ENCODE assay signal across 9 cellular contexts in genomic region chr22:42570580-42570979, GRCh38. TPM values are rescaled to one million over a fixed set of nuclear protein-coding genes. Genes with fewer than 3 reads are reported as not detected.
DNase-seq lines count a peak whose midpoint lies in the region; ATAC-seq, FAIRE-seq and TF ChIP-seq lines count a peak whose summit lies in the region.
"Not testable (repeated sequence)": the region's sequence is repeated elsewhere in the genome, so short reads cannot be mapped to it uniquely, and the experiment has no call there.
"Had no signal": no experiment of that assay in that cellular context is flagged by ENCODE, and none has a peak within 500 bp of the region (broad histone marks: within the 10 kb centered on the region; RNA-seq: fewer than 3 reads in every experiment).

No MANE protein-coding gene starts in this region.

- not testable (repeated sequence) for H3K27ac Mint-ChIP-seq in GM23338; neural crest cell (ENCODE audit: unreplicated experiment)
- peak overlapping the region; percentile 64 for H3K27ac Mint-ChIP-seq in activated CD4-positive, alpha-beta T cell treated with anti-CD3 and anti-CD28 coated beads, Interleukin-2, amount 10 ng/mL, durations not matched to agents 24 days and 14 days
- H3K27ac Mint-ChIP-seq in activated naive CD8-positive, alpha-beta T cell treated with anti-CD3 and anti-CD28 coated beads for 36 hours, result peak overlapping the region; percentile 45

- BruUV-seq in HepG2 (replicated peaks; lab: Mats Ljungman, UMichigan), result not testable (repeated sequence)

- not testable (repeated sequence) for H3K9me2 ChIP-seq in GM23338 (ENCODE audit: insufficient read depth)

- not testable (repeated sequence) for H3K9me3 Mint-ChIP-seq in GM23338; activated CD4-positive, alpha-beta T cell treated with anti-CD3 and anti-CD28 coated beads, Interleukin-2, amount 10 ng/mL, durations not matched to agents 24 days and 14 days; activated naive CD8-positive, alpha-beta T cell treated with anti-CD3 and anti-CD28 coated beads for 36 hours; neural crest cell

- DNase-seq in A549 (ENCODE audit: low read depth in 1 of 2, low spot score in 1 of 2); GM23338 (ENCODE audit: low spot score); RWPE1 (ENCODE audit: low spot score); activated CD4-positive, alpha-beta T cell treated with anti-CD3 and anti-CD28 coated beads, Interleukin-2, amount 10 ng/mL, durations not matched to agents 24 days and 14 days; activated naive CD8-positive, alpha-beta T cell treated with anti-CD3 and anti-CD28 coated beads for 36 hours; HepG2 (ENCODE audit: low spot score); neural crest cell (ENCODE audit: low read depth, low spot score): not testable (repeated sequence)
- peak; percentile 30 for DNase-seq in Right ventricle myocardium superior

- H3K4me1 Mint-ChIP-seq in GM23338, result peaks cover 15% of the 10 kb centered on the region
- not testable (repeated sequence) for H3K4me1 Mint-ChIP-seq in activated CD4-positive, alpha-beta T cell treated with anti-CD3 and anti-CD28 coated beads, Interleukin-2, amount 10 ng/mL, durations not matched to agents 24 days and 14 days; activated naive CD8-positive, alpha-beta T cell treated with anti-CD3 and anti-CD28 coated beads for 36 hours; neural crest cell

- 79% methylated on average over 8 of the region's 9 CpGs for WGBS in A549 (ENCODE audit: missing lambda C conversion rate)
- WGBS in HepG2 (ENCODE audit: low lambda C conversion rate), result 94% methylated on average over 9 of the region's 9 CpGs

- H3K36me3 ChIP-seq in GM23338 (ENCODE audit: insufficient read depth); HepG2 (replicated peaks in 1 of 2; ENCODE audit: control insufficient read depth in 1 of 2, insufficient read depth in 2 of 2, low read length in 2 of 2): not testable (repeated sequence)

- H3K79me2 ChIP-seq in GM23338 (replicated peaks; ENCODE audit: insufficient read depth); HepG2 (ENCODE audit: insufficient read depth, low read length): not testable (repeated sequence)

- TF ChIP-seq POLR2A in A549 (IDR thresholded peaks at IDR 0.05; ENCODE audit: low read length); HepG2 (IDR thresholded peaks at IDR 0.05; ENCODE audit: insufficient read depth in 1 of 2, low read depth in 2 of 2, low read length in 2 of 2): not testable (repeated sequence)

- not testable (repeated sequence) for H3K4me3 Mint-ChIP-seq in GM23338; activated CD4-positive, alpha-beta T cell treated with anti-CD3 and anti-CD28 coated beads, Interleukin-2, amount 10 ng/mL, durations not matched to agents 24 days and 14 days; activated naive CD8-positive, alpha-beta T cell treated with anti-CD3 and anti-CD28 coated beads for 36 hours
- H3K4me3 Mint-ChIP-seq in neural crest cell, result peak overlapping the region; percentile 54

- POLR2A ChIA-PET in A549 (lab: Yijun Ruan, JAX); RWPE1 (lab: Yijun Ruan, JAX; ENCODE audit: low non-redundant PET): not testable (repeated sequence)
- POLR2A ChIA-PET in HepG2 (lab: Yijun Ruan, JAX), result interaction anchor here (2.4 kb wide), 1 partner anchor 12 kb away, joined by 12 read pairs; no protein-coding TSS in a partner anchor

- FAIRE-seq in A549 (lab: Jason Lieb, UNC); HepG2 (lab: Jason Lieb, UNC): not testable (repeated sequence)

- TF ChIP-seq RAD21 in A549 (conservative IDR thresholded peaks at IDR 0.05 in 1 of 2, IDR thresholded peaks at IDR 0.05 in 1 of 2); HepG2 (CRISPR knock-in tag; IDR thresholded peaks at IDR 0.05): not testable (repeated sequence)

- CTCF ChIA-PET in A549 (lab: Yijun Ruan, JAX); RWPE1 (lab: Yijun Ruan, JAX); HepG2 (lab: Yijun Ruan, JAX; ENCODE audit: low intra/inter-chr PET ratio, low total read pairs): not testable (repeated sequence)

- not testable (repeated sequence) for H3K4me2 ChIP-seq in A549; GM23338; HepG2 (ENCODE audit: low read depth, low read length)

- H3K9me3 ChIP-seq in A549; HepG2 (ENCODE audit: low read length): not testable (repeated sequence)

- not testable (repeated sequence) for TF ChIP-seq CTCF in A549 (IDR thresholded peaks at IDR 0.05); GM23338 (conservative IDR thresholded peaks at IDR 0.05; ENCODE audit: low read depth in 2 of 2); RWPE1 (conservative IDR thresholded peaks at IDR 0.05; ENCODE audit: low read depth); HepG2 (CRISPR knock-in tag; IDR thresholded peaks at IDR 0.05); neural crest cell (conservative IDR thresholded peaks at IDR 0.05)

- H3K4me3 ChIP-seq in A549; GM23338; HepG2 (replicated peaks in 1 of 3; ENCODE audit: insufficient read depth in 1 of 3, low read depth in 2 of 3, low read length in 3 of 3): not testable (repeated sequence)

- H4K20me1 ChIP-seq in GM23338 (replicated peaks; ENCODE audit: insufficient read depth); HepG2 (ENCODE audit: insufficient read depth, low read length): not testable (repeated sequence)

- in situ Hi-C loops in HepG2 (cut with HindIII; ENCODE audit: extremely low pct_ligation_motif_present, low pct_unique_long_range_greater_than_20kb), result not testable (repeated sequence)

- intact Hi-C loops in activated CD4-positive, alpha-beta T cell treated with anti-CD3 and anti-CD28 coated beads, Interleukin-2, amount 10 ng/mL, durations not matched to agents 24 days and 14 days (cut with micrococcal nuclease); Right ventricle myocardium superior (cut with DNase I): not testable (repeated sequence)
- intact Hi-C loops in HepG2 (cut with micrococcal nuclease; ENCODE audit: unreplicated experiment), result loop anchor here (2.0 kb wide), 1 partner anchor 18 kb away; the partner anchor contains the start of gene SERHL2

- H3K36me3 Mint-ChIP-seq in GM23338 (ENCODE audit: low read depth), result peaks cover 40% of the 10 kb centered on the region; the same call in 2 of the 3 replicates
- peaks cover 21% of the 10 kb centered on the region for H3K36me3 Mint-ChIP-seq in activated CD4-positive, alpha-beta T cell treated with anti-CD3 and anti-CD28 coated beads, Interleukin-2, amount 10 ng/mL, durations not matched to agents 24 days and 14 days (ENCODE audit: low read depth)
- H3K36me3 Mint-ChIP-seq in activated naive CD8-positive, alpha-beta T cell treated with anti-CD3 and anti-CD28 coated beads for 36 hours, result peaks cover 17% of the 10 kb centered on the region
- H3K36me3 Mint-ChIP-seq in neural crest cell (ENCODE audit: low read depth), result not testable (repeated sequence)

- not testable (repeated sequence) for TF ChIP-seq EP300 in A549 (IDR thresholded peaks at IDR 0.05); HepG2 (IDR thresholded peaks at IDR 0.05; ENCODE audit: low read depth in 2 of 2, low read length in 2 of 2); HepG2 (CRISPR knock-in tag; IDR thresholded peaks at IDR 0.05; ENCODE audit: borderline replicate concordance)

- H3K27ac ChIP-seq in A549; GM23338 (ENCODE audit: low read depth); HepG2 (ENCODE audit: extremely low read length, insufficient read depth, low read length): not testable (repeated sequence)
- peak overlapping the region; percentile 40 for H3K27ac ChIP-seq in RWPE1

- H3F3A ChIP-seq in GM23338 (replicated peaks; ENCODE audit: low read depth), result not testable (repeated sequence)

- ATAC-seq in A549 (peak; percentile 20 to 23; a peak in 5 of 6 replicates), GM23338 (peak; percentile 34), HepG2 (peak; percentile 19)
- not testable (repeated sequence) for ATAC-seq in Right ventricle myocardium superior (ENCODE audit: poor library complexity)

- not testable (repeated sequence) for H3K4me1 ChIP-seq in A549; GM23338 (ENCODE audit: insufficient read depth); HepG2 (ENCODE audit: insufficient read depth, low read length)

- not testable (repeated sequence) for H3K27me3 Mint-ChIP-seq in GM23338 (ENCODE audit: insufficient read depth, low read depth, poor library complexity); activated CD4-positive, alpha-beta T cell treated with anti-CD3 and anti-CD28 coated beads, Interleukin-2, amount 10 ng/mL, durations not matched to agents 24 days and 14 days; activated naive CD8-positive, alpha-beta T cell treated with anti-CD3 and anti-CD28 coated beads for 36 hours; neural crest cell (ENCODE audit: low read depth)

- not testable (repeated sequence) for H3K27me3 ChIP-seq in GM23338 (ENCODE audit: insufficient read depth); HepG2 (ENCODE audit: control insufficient read depth in 1 of 2, insufficient read depth in 2 of 2, low read length in 2 of 2)

- H3K9ac ChIP-seq in HepG2 (ENCODE audit: insufficient read depth, low read depth, low read length), result not testable (repeated sequence)

- not testable (repeated sequence) for H2AFZ ChIP-seq in GM23338; HepG2 (ENCODE audit: low read length)

RNA-seq across cellular contexts. Expression of gene SERHL2, which starts 16.8 kb away (rescaled TPM):
- polyA plus RNA-seq in A549 (2011; rRNA removed), result 0.14 and 0.20 TPM in 2 replicates
- 0.08 and 0.23 TPM in 2 replicates for polyA plus RNA-seq in A549 (2012; cell fraction: cytosol; rRNA removed)
- polyA plus RNA-seq in A549 (2012; cell fraction: nucleus; rRNA removed), result 0.25 and 0.95 TPM in 2 replicates
- polyA plus RNA-seq in A549 (2017; fragmentation: RNase III; extraction: RNeasy Plus Mini Kit Qiagen cat#74134 plus additional on column Dnase treatment), result 0.21 to 0.42 TPM (median 0.38 TPM) in 3 replicates
- polyA minus RNA-seq in A549 (2011; rRNA and poly(A)+ RNA removed), result 1.1 TPM in 1 of 2 replicates, not detected in the other
- 1.5 and 1.7 TPM in 2 replicates for total RNA-seq in GM23338 (2014; rRNA removed; shearing (Covaris generic))
- 2.1 TPM in 2 replicates for polyA plus RNA-seq in GM23338 (2016; fragmentation: Nextera tagmentation; extraction: Ambion mirVana)
- total RNA-seq in activated CD4-positive, alpha-beta T cell treated with anti-CD3 and anti-CD28 coated beads, Interleukin-2, amount 10 ng/mL, durations not matched to agents 24 days and 14 days, result 2.2 and 2.3 TPM in 2 replicates
- 1 to 10 TPM; 2.1 to 2.3 TPM for total RNA-seq in activated naive CD8-positive, alpha-beta T cell treated with anti-CD3 and anti-CD28 coated beads for 36 hours
- 2.4 TPM for total RNA-seq in Right ventricle myocardium superior
- total RNA-seq in HepG2 (2016; rRNA removed; fragmentation: Illumina TruSeq; extraction: Trizol), result 1.0 and 1.6 TPM in 2 replicates
- 0.97 TPM in 1 of 2 replicates, not detected in the other for total RNA-seq in HepG2 (2016; cell fraction: cytosol; rRNA removed; fragmentation: Illumina TruSeq; extraction: Trizol; ENCODE audit: low read depth)
- 1.1 and 1.5 TPM in 2 replicates for total RNA-seq in HepG2 (2016; cell fraction: insoluble cytoplasmic fraction; rRNA removed; fragmentation: Illumina TruSeq; extraction: Trizol)
- 0.40 and 0.59 TPM in 2 replicates for total RNA-seq in HepG2 (2016; cell fraction: membrane; rRNA removed; fragmentation: Illumina TruSeq; extraction: Trizol)
- total RNA-seq in HepG2 (2016; cell fraction: nucleus; rRNA removed; fragmentation: Illumina TruSeq; extraction: Trizol), result 1.0 and 1.2 TPM in 2 replicates
- polyA plus RNA-seq in HepG2 (2011; rRNA removed), result 1.8 and 3.3 TPM in 2 replicates
- polyA plus RNA-seq in HepG2 (2011; cell fraction: cytosol; rRNA removed), result 1.6 and 1.9 TPM in 2 replicates
- 2.1 and 3.0 TPM in 2 replicates for polyA plus RNA-seq in HepG2 (2011; cell fraction: nucleus; rRNA removed)
- 1.1 and 1.9 TPM in 2 replicates for polyA plus RNA-seq in HepG2 (2012)
- 0.24 and 0.26 TPM in 2 replicates for polyA plus RNA-seq in HepG2 (2016; cell fraction: cytosol; fragmentation: Illumina TruSeq; extraction: Trizol; ENCODE audit: low read depth)
- 2.1 and 2.3 TPM in 2 replicates for polyA plus RNA-seq in HepG2 (2016; cell fraction: insoluble cytoplasmic fraction; fragmentation: Illumina TruSeq; extraction: Trizol; ENCODE audit: low read depth)
- 0.35 and 0.66 TPM in 2 replicates for polyA plus RNA-seq in HepG2 (2016; cell fraction: membrane; fragmentation: Illumina TruSeq; extraction: Trizol; ENCODE audit: low read depth)
- 0.92 and 1.8 TPM in 2 replicates for polyA plus RNA-seq in HepG2 (2016; cell fraction: nucleus; fragmentation: Illumina TruSeq; extraction: Trizol; ENCODE audit: insufficient read depth, low read depth)
- 0.44 TPM in 1 of 2 replicates, not detected in the other for polyA minus RNA-seq in HepG2 (2011; rRNA and poly(A)+ RNA removed; ENCODE audit: low replicate concordance)
- polyA minus RNA-seq in HepG2 (2011; cell fraction: cytosol; rRNA and poly(A)+ RNA removed), result not detected in 2 replicates
- polyA minus RNA-seq in HepG2 (2011; cell fraction: nucleus; rRNA and poly(A)+ RNA removed), result 0.99 and 1.3 TPM in 2 replicates
- total RNA-seq in neural crest cell, result 0.36 and 0.63 TPM in 2 replicates
- total RNA-seq: G401 had no signal

RNA-seq across cellular contexts. Expression of gene POLDIP3, which starts 44.1 kb away (rescaled TPM):
- polyA plus RNA-seq in A549 (2011; rRNA removed) (31.8 and 42.0 TPM in 2 replicates), A549 (2017; fragmentation: RNase III; extraction: RNeasy Plus Mini Kit Qiagen cat#74134 plus additional on column Dnase treatment) (29.8 to 31.5 TPM (median 31.0 TPM) in 3 replicates), GM23338 (2016; fragmentation: Nextera tagmentation; extraction: Ambion mirVana) (34.3 and 38.2 TPM in 2 replicates), HepG2 (2011; rRNA removed) (45.8 and 50.1 TPM in 2 replicates)
- polyA plus RNA-seq in A549 (2012; cell fraction: cytosol; rRNA removed), result 23.8 and 30.2 TPM in 2 replicates
- 27.7 and 37.2 TPM in 2 replicates for polyA plus RNA-seq in A549 (2012; cell fraction: nucleus; rRNA removed)
- polyA minus RNA-seq in A549 (2011; rRNA and poly(A)+ RNA removed), result 33.8 and 34.7 TPM in 2 replicates
- 49.0 and 54.3 TPM in 2 replicates for total RNA-seq in GM23338 (2014; rRNA removed; shearing (Covaris generic))
- total RNA-seq in activated CD4-positive, alpha-beta T cell treated with anti-CD3 and anti-CD28 coated beads, Interleukin-2, amount 10 ng/mL, durations not matched to agents 24 days and 14 days, result 75.4 and 85.3 TPM in 2 replicates
- total RNA-seq in activated naive CD8-positive, alpha-beta T cell treated with anti-CD3 and anti-CD28 coated beads for 36 hours, result 10 to 100 TPM; 71.7 to 72.0 TPM
- total RNA-seq in Right ventricle myocardium superior (32.1 TPM), HepG2 (2016; rRNA removed; fragmentation: Illumina TruSeq; extraction: Trizol) (47.4 and 64.1 TPM in 2 replicates), neural crest cell (110 and 114 TPM in 2 replicates)
- 6.4 and 8.7 TPM in 2 replicates for total RNA-seq in HepG2 (2016; cell fraction: cytosol; rRNA removed; fragmentation: Illumina TruSeq; extraction: Trizol; ENCODE audit: low read depth)
- total RNA-seq in HepG2 (2016; cell fraction: insoluble cytoplasmic fraction; rRNA removed; fragmentation: Illumina TruSeq; extraction: Trizol), result 45.0 and 57.8 TPM in 2 replicates
- total RNA-seq in HepG2 (2016; cell fraction: membrane; rRNA removed; fragmentation: Illumina TruSeq; extraction: Trizol), result 23.2 TPM in 2 replicates
- total RNA-seq in HepG2 (2016; cell fraction: nucleus; rRNA removed; fragmentation: Illumina TruSeq; extraction: Trizol), result 32.4 and 36.4 TPM in 2 replicates
- 28.7 TPM in 2 replicates for polyA plus RNA-seq in HepG2 (2011; cell fraction: cytosol; rRNA removed)
- polyA plus RNA-seq in HepG2 (2011; cell fraction: nucleus; rRNA removed), result 70.7 and 76.7 TPM in 2 replicates
- polyA plus RNA-seq in HepG2 (2012), result 62.0 and 63.4 TPM in 2 replicates
- polyA plus RNA-seq in HepG2 (2016; cell fraction: cytosol; fragmentation: Illumina TruSeq; extraction: Trizol; ENCODE audit: low read depth), result 5.1 and 6.4 TPM in 2 replicates
- 59.1 and 66.7 TPM in 2 replicates for polyA plus RNA-seq in HepG2 (2016; cell fraction: insoluble cytoplasmic fraction; fragmentation: Illumina TruSeq; extraction: Trizol; ENCODE audit: low read depth)
- polyA plus RNA-seq in HepG2 (2016; cell fraction: membrane; fragmentation: Illumina TruSeq; extraction: Trizol; ENCODE audit: low read depth), result 14.0 and 14.8 TPM in 2 replicates
- polyA plus RNA-seq in HepG2 (2016; cell fraction: nucleus; fragmentation: Illumina TruSeq; extraction: Trizol; ENCODE audit: insufficient read depth, low read depth), result 53.9 and 54.2 TPM in 2 replicates
- polyA minus RNA-seq in HepG2 (2011; rRNA and poly(A)+ RNA removed; ENCODE audit: low replicate concordance), result 46.1 and 58.4 TPM in 2 replicates
- 29.3 and 32.2 TPM in 2 replicates for polyA minus RNA-seq in HepG2 (2011; cell fraction: cytosol; rRNA and poly(A)+ RNA removed)
- 33.0 and 36.7 TPM in 2 replicates for polyA minus RNA-seq in HepG2 (2011; cell fraction: nucleus; rRNA and poly(A)+ RNA removed)

RNA-seq across cellular contexts. Expression of gene RRP7A, which starts 51.0 kb away (rescaled TPM):
- polyA plus RNA-seq in A549 (2011; rRNA removed) (26.5 and 31.2 TPM in 2 replicates), A549 (2017; fragmentation: RNase III; extraction: RNeasy Plus Mini Kit Qiagen cat#74134 plus additional on column Dnase treatment) (36.3 to 42.0 TPM (median 37.1 TPM) in 3 replicates), GM23338 (2016; fragmentation: Nextera tagmentation; extraction: Ambion mirVana) (48.1 and 48.9 TPM in 2 replicates), HepG2 (2011; rRNA removed) (13.8 and 15.3 TPM in 2 replicates)
- 54.1 and 54.4 TPM in 2 replicates for polyA plus RNA-seq in A549 (2012; cell fraction: cytosol; rRNA removed)
- 42.4 and 45.5 TPM in 2 replicates for polyA plus RNA-seq in A549 (2012; cell fraction: nucleus; rRNA removed)
- polyA minus RNA-seq in A549 (2011; rRNA and poly(A)+ RNA removed), result 21.9 and 25.7 TPM in 2 replicates
- total RNA-seq in GM23338 (2014; rRNA removed; shearing (Covaris generic)), result 51.9 and 59.2 TPM in 2 replicates
- total RNA-seq in activated CD4-positive, alpha-beta T cell treated with anti-CD3 and anti-CD28 coated beads, Interleukin-2, amount 10 ng/mL, durations not matched to agents 24 days and 14 days, result 141 and 150 TPM in 2 replicates
- total RNA-seq in activated naive CD8-positive, alpha-beta T cell treated with anti-CD3 and anti-CD28 coated beads for 36 hours, result 100 to 1,000 TPM; 184 to 193 TPM
- total RNA-seq in Right ventricle myocardium superior (14.3 TPM), HepG2 (2016; rRNA removed; fragmentation: Illumina TruSeq; extraction: Trizol) (41.6 and 48.6 TPM in 2 replicates), neural crest cell (78.0 and 78.2 TPM in 2 replicates)
- total RNA-seq in HepG2 (2016; cell fraction: cytosol; rRNA removed; fragmentation: Illumina TruSeq; extraction: Trizol; ENCODE audit: low read depth), result 6.9 and 8.5 TPM in 2 replicates
- 45.2 and 47.7 TPM in 2 replicates for total RNA-seq in HepG2 (2016; cell fraction: insoluble cytoplasmic fraction; rRNA removed; fragmentation: Illumina TruSeq; extraction: Trizol)
- 19.1 and 19.5 TPM in 2 replicates for total RNA-seq in HepG2 (2016; cell fraction: membrane; rRNA removed; fragmentation: Illumina TruSeq; extraction: Trizol)
- 21.2 and 24.0 TPM in 2 replicates for total RNA-seq in HepG2 (2016; cell fraction: nucleus; rRNA removed; fragmentation: Illumina TruSeq; extraction: Trizol)
- polyA plus RNA-seq in HepG2 (2011; cell fraction: cytosol; rRNA removed), result 11.4 and 15.1 TPM in 2 replicates
- polyA plus RNA-seq in HepG2 (2011; cell fraction: nucleus; rRNA removed), result 9.3 and 9.5 TPM in 2 replicates
- polyA plus RNA-seq in HepG2 (2012), result 12.1 and 13.0 TPM in 2 replicates
- 6.2 and 6.7 TPM in 2 replicates for polyA plus RNA-seq in HepG2 (2016; cell fraction: cytosol; fragmentation: Illumina TruSeq; extraction: Trizol; ENCODE audit: low read depth)
- polyA plus RNA-seq in HepG2 (2016; cell fraction: insoluble cytoplasmic fraction; fragmentation: Illumina TruSeq; extraction: Trizol; ENCODE audit: low read depth), result 42.1 and 48.9 TPM in 2 replicates
- polyA plus RNA-seq in HepG2 (2016; cell fraction: membrane; fragmentation: Illumina TruSeq; extraction: Trizol; ENCODE audit: low read depth), result 12.1 and 12.4 TPM in 2 replicates
- polyA plus RNA-seq in HepG2 (2016; cell fraction: nucleus; fragmentation: Illumina TruSeq; extraction: Trizol; ENCODE audit: insufficient read depth, low read depth), result 46.5 and 46.7 TPM in 2 replicates
- 15.8 and 23.5 TPM in 2 replicates for polyA minus RNA-seq in HepG2 (2011; rRNA and poly(A)+ RNA removed; ENCODE audit: low replicate concordance)
- polyA minus RNA-seq in HepG2 (2011; cell fraction: cytosol; rRNA and poly(A)+ RNA removed), result 6.8 and 7.3 TPM in 2 replicates
- 10.4 and 12.2 TPM in 2 replicates for polyA minus RNA-seq in HepG2 (2011; cell fraction: nucleus; rRNA and poly(A)+ RNA removed)
